Comparison of ENCODE assay signal across 30 cellular contexts in genomic region chr1:205077158-205077933, GRCh38. TPM values are rescaled to one million over a fixed set of nuclear protein-coding genes. Genes with fewer than 3 reads are reported as not detected.
DNase-seq lines count a peak whose midpoint lies in the region; ATAC-seq and TF ChIP-seq lines count a peak whose summit lies in the region.
"Had no signal": no experiment of that assay in that cellular context is flagged by ENCODE, and none has a peak within 500 bp of the region (broad histone marks: within the 10 kb centered on the region; RNA-seq: fewer than 3 reads in every experiment).

No MANE protein-coding gene starts in this region.

- TF ChIP-seq CTCF in Peyer's patch (IDR thresholded peaks at IDR 0.05): no peak

- no peaks in the 10 kb centered on the region for H3K9me3 ChIP-seq in Peyer's patch
- H3K9me3 ChIP-seq: breast epithelium, left lung, mucosa of descending colon, SJSA1, spleen, upper lobe of right lung had no signal

- intact Hi-C loops in Right ventricle myocardium inferior (cut with DNase I) (no loop called here), cardiac septum (cut with DNase I) (no loop called here)

- no peaks in the 10 kb centered on the region for H3K36me3 ChIP-seq in Peyer's patch
- H3K36me3 ChIP-seq: breast epithelium, neural progenitor cell, SJSA1, upper lobe of right lung had no signal

- H3K27ac ChIP-seq in temporal lobe (ENCODE audit: low read depth, low read length) (peak overlapping the region; percentile 4), Peyer's patch (no peak overlapping the region)
- H3K27ac ChIP-seq: breast epithelium, coronary artery, hepatocyte, left lung, neural progenitor cell, SJSA1, spleen, upper lobe of right lung had no signal

- no peaks in the 10 kb centered on the region for H3K27me3 ChIP-seq in Peyer's patch
- H3K27me3 ChIP-seq: breast epithelium, hepatocyte, left lung, neural progenitor cell, SJSA1, spleen, upper lobe of right lung had no signal

- no peaks in the 10 kb centered on the region for H3K4me1 ChIP-seq in Peyer's patch
- H3K4me1 ChIP-seq: breast epithelium, left lung, neural progenitor cell, SJSA1, spleen, upper lobe of right lung had no signal

- ATAC-seq in Right ventricle myocardium inferior (peak; percentile 68), HG03139 (IDR thresholded peaks at IDR 0.05; ENCODE audit: unreplicated experiment) (no peak)
- ATAC-seq: left lung; mucosa of descending colon; stimulated activated naive CD8-positive, alpha-beta T cell treated with anti-CD3 and anti-CD28 coated beads, Interleukin-15, amount 100 ng/mL, for 72 hours; upper lobe of right lung had no signal

- no peak overlapping the region for H3K4me3 ChIP-seq in Peyer's patch
- H3K4me3 ChIP-seq: breast epithelium, coronary artery, hepatocyte, left lung, mucosa of descending colon, neural progenitor cell, SJSA1, spleen, upper lobe of right lung had no signal

- DNase-seq in Right ventricle myocardium inferior (ENCODE audit: missing footprints) (no peak), cardiac septum (ENCODE audit: low spot score) (no peak), dedifferentiated amniotic fluid mesenchymal stem cell (ENCODE audit: extremely low spot score) (peak; percentile 18), midbrain (lab: John Stamatoyannopoulos, UW) (peak; percentile 28), NOMO-1 treated with dmso at 0.1 percent for 144 hours (lab: John Stamatoyannopoulos, UW; ENCODE audit: unreplicated experiment) (no peak), Peyer's patch (no peak)
- DNase-seq: activated CD4-positive, alpha-beta T cell treated with anti-CD3 and anti-CD28 coated beads, Interleukin-2, amount 50 U/mL, for 1 hour; activated gamma-delta T cell treated with Interleukin-2 at 50 U/mL for 16 hours; activated T-cell treated with anti-CD3 and anti-CD28 coated beads for 4 hours; C1 segment of cervical spinal cord; GOT3; mucosa of descending colon; NCI-H1105; NCI-H2029; NCI-H446; spleen; stimulated activated CD4-positive, alpha-beta T cell treated with anti-CD3 and anti-CD28 coated beads, Interleukin-4, amount 100 ng/mL, for 4 hours; stimulated activated naive CD8-positive, alpha-beta T cell treated with anti-CD3 and anti-CD28 coated beads, Interleukin-15, amount 100 ng/mL, for 72 hours; T-helper 2 cell; upper lobe of right lung had no signal

- no peak for TF ChIP-seq POLR2A in Peyer's patch (IDR thresholded peaks at IDR 0.05)

RNA-seq across cellular contexts. Expression of gene TMEM81, which starts 6.9 kb away (rescaled TPM):
- total RNA-seq in Right ventricle myocardium inferior (2.5 TPM), cardiac septum (1.7 TPM), temporal lobe (2.0 TPM), Peyer's patch (1 to 10 TPM in 3 of 4 donors, under 1 TPM in 1; 0.88 to 3.3 (median 2.6) TPM)

RNA-seq across cellular contexts. Expression of gene CNTN2, which starts 34.3 kb away (rescaled TPM):
- total RNA-seq in Right ventricle myocardium inferior (0.51 TPM), cardiac septum (0.30 TPM), temporal lobe (23.4 TPM), Peyer's patch (1 to 10 TPM in 1 of 4 donors, under 1 TPM in 1, not detected in 2; 0.18 to 2.8 TPM)
- total RNA-seq: A673, breast epithelium, left lung, pulmonary artery endothelial cell, SJSA1, upper lobe of right lung had no signal

RNA-seq across cellular contexts. Expression of gene RBBP5, which starts 44.4 kb away (rescaled TPM):
- total RNA-seq in Right ventricle myocardium inferior (10.0 TPM), cardiac septum (10.1 TPM), temporal lobe (19.7 TPM), Peyer's patch (10 to 100 TPM; 11.9 to 21.5 (median 15.3) TPM)

Comparison
In these comparisons a context has a peak if more than half of its experiments do, and no peak if none do; other contexts are left out.
1. DNase-seq: peak in dedifferentiated amniotic fluid mesenchymal stem cell (single experiment) and midbrain (single experiment); none in Right ventricle myocardium inferior (single experiment), cardiac septum (single experiment), NOMO-1 treated with dmso at 0.1 percent for 144 hours (single experiment) and Peyer's patch (0 of 3).